12 cellular contexts compared by ENCODE assay signal in genomic region chr7:17546206-17546998, GRCh38.
DNase-seq lines count a peak whose midpoint lies in the region; ATAC-seq and TF ChIP-seq lines count a peak whose summit lies in the region.
"Had no signal": no experiment of that assay in that cellular context is flagged by ENCODE, and none has a peak within 500 bp of the region (broad histone marks: within the 10 kb centered on the region; RNA-seq: fewer than 3 reads in every experiment).

No MANE protein-coding gene starts in this region.

- no peak overlapping the region for H3K4me3 Mint-ChIP-seq in chondrocyte (ENCODE audit: unreplicated experiment)
- H3K4me3 Mint-ChIP-seq: activated T-helper 1 cell treated with anti-CD3 and anti-CD28 coated beads, Interleukin-12 subunit alpha, Interleukin-12 subunit beta, Interleukin-2, Interleukin-4 antibody, amounts not matched to agents 30 ng/mL and 10 ng/mL and 1 ng/mL, durations not matched to agents 14 hours and 24 hours and 36 hours; dendritic cell treated with granulocyte-macrophage colony-stimulating factor and Interleukin-4, amounts not matched to agents 40 ng/mL and 50 ng/mL, for 4 days had no signal

- H3K27ac ChIP-seq in sigmoid colon = peak overlapping the region in 3 of 4 donors; percentile 13 to 58 (median 32)

- 83 to 87% methylated on average over 4 of the region's 4 CpGs for WGBS in sigmoid colon, 2 donors

- H3K4me3 ChIP-seq in fibroblast of villous mesenchyme (ENCODE audit: low read depth, low read length) (no peak overlapping the region), sigmoid colon (no peak overlapping the region)

- no peaks in the 10 kb centered on the region for H3K36me3 Mint-ChIP-seq in chondrocyte (ENCODE audit: low read depth)

- no peaks in the 10 kb centered on the region for H3K27me3 Mint-ChIP-seq in chondrocyte (ENCODE audit: low read depth)
- H3K27me3 Mint-ChIP-seq: dendritic cell treated with granulocyte-macrophage colony-stimulating factor and Interleukin-4, amounts not matched to agents 40 ng/mL and 50 ng/mL, for 4 days had no signal

- no peak for TF ChIP-seq POLR2A in sigmoid colon (IDR thresholded peaks at IDR 0.05)

- no peaks in the 10 kb centered on the region for H3K9me3 ChIP-seq in sigmoid colon

- no peaks in the 10 kb centered on the region for H3K36me3 ChIP-seq in sigmoid colon

- TF ChIP-seq CTCF in fibroblast of villous mesenchyme (IDR thresholded peaks at IDR 0.05; ENCODE audit: insufficient read depth, low read depth, low read length) = no peak
- TF ChIP-seq CTCF in sigmoid colon (IDR thresholded peaks at IDR 0.05) = no peak
- TF ChIP-seq CTCF in chondrocyte (IDR thresholded peaks at IDR 0.05) = no peak

- in situ Hi-C loops in SK-MEL-5 (cut with HindIII; ENCODE audit: low pct_unique_long_range_greater_than_20kb, low sequenced_read_pairs) = no loop called here

- H3K4me1 ChIP-seq in sigmoid colon = peaks cover 0 to 16% (median 4%) of the 10 kb centered on the region in 4 donors

- no peaks in the 10 kb centered on the region for H3K27me3 ChIP-seq in sigmoid colon

- no peak overlapping the region for H3K27ac Mint-ChIP-seq in chondrocyte (ENCODE audit: unreplicated experiment)
- H3K27ac Mint-ChIP-seq: activated T-helper 1 cell treated with anti-CD3 and anti-CD28 coated beads, Interleukin-12 subunit alpha, Interleukin-12 subunit beta, Interleukin-2, Interleukin-4 antibody, amounts not matched to agents 30 ng/mL and 10 ng/mL and 1 ng/mL, durations not matched to agents 14 hours and 24 hours and 36 hours; dendritic cell treated with granulocyte-macrophage colony-stimulating factor and Interleukin-4, amounts not matched to agents 40 ng/mL and 50 ng/mL, for 4 days had no signal

- peaks cover 29% of the 10 kb centered on the region for H3K4me1 Mint-ChIP-seq in chondrocyte (ENCODE audit: low read depth)

- ATAC-seq in HG03460 (IDR thresholded peaks at IDR 0.05; ENCODE audit: unreplicated experiment) = no peak

- no peaks in the 10 kb centered on the region for H3K9me3 Mint-ChIP-seq in chondrocyte (ENCODE audit: low read depth)
- H3K9me3 Mint-ChIP-seq: activated T-helper 1 cell treated with anti-CD3 and anti-CD28 coated beads, Interleukin-12 subunit alpha, Interleukin-12 subunit beta, Interleukin-2, Interleukin-4 antibody, amounts not matched to agents 30 ng/mL and 10 ng/mL and 1 ng/mL, durations not matched to agents 14 hours and 24 hours and 36 hours; dendritic cell treated with granulocyte-macrophage colony-stimulating factor and Interleukin-4, amounts not matched to agents 40 ng/mL and 50 ng/mL, for 4 days had no signal

- no peak for TF ChIP-seq EP300 in sigmoid colon (IDR thresholded peaks at IDR 0.05)

- DNase-seq in GM04504 (ENCODE audit: low read depth) (peak; percentile 66), SK-MEL-5 (ENCODE audit: low read depth, low spot score) (peak; percentile 99), fibroblast of villous mesenchyme (ENCODE audit: low read depth) (peak; percentile 77), sigmoid colon (no peak), GF-D8 (lab: John Stamatoyannopoulos, UW) (no peak), posterior cingulate gyrus (no peak), chondrocyte (ENCODE audit: low spot score) (no peak)
- DNase-seq: COR-L47; NK-92 treated with Interleukin-12 subunit alpha and Interleukin-12 subunit beta, amount 100 ng/mL, for 24 hours had no signal

- intact Hi-C loops in sigmoid colon (cut with DNase I) (no loop called here), posterior cingulate gyrus (cut with DNase I) (no loop called here)

Comparison
In these comparisons a context has a peak if more than half of its experiments do, and no peak if none do; other contexts are left out.
1. DNase-seq: peak in GM04504 (single experiment), SK-MEL-5 (single experiment) and fibroblast of villous mesenchyme (single experiment); none in sigmoid colon (single experiment), GF-D8 (single experiment), posterior cingulate gyrus (0 of 10) and chondrocyte (single experiment).